In genomic region chr5:15421798-15422456, GRCh38 we compare ENCODE assay signal across 27 cellular contexts.
DNase-seq lines count a peak whose midpoint lies in the region; ATAC-seq, FAIRE-seq and TF ChIP-seq lines count a peak whose summit lies in the region.
"Had no signal": no experiment of that assay in that cellular context is flagged by ENCODE, and none has a peak within 500 bp of the region (broad histone marks: within the 10 kb centered on the region; RNA-seq: fewer than 3 reads in every experiment).

No MANE protein-coding gene starts in this region.

- H2AFZ ChIP-seq in astrocyte (ENCODE audit: low read depth, low read length) = no peak overlapping the region
- H2AFZ ChIP-seq in hepatocyte = no peak overlapping the region
- H2AFZ ChIP-seq: GM23248 had no signal

- H3K27me3 ChIP-seq in astrocyte (ENCODE audit: insufficient read depth, low read length) (peaks cover 5% of the 10 kb centered on the region), esophagus squamous epithelium (no peaks in the 10 kb centered on the region), hepatocyte (no peaks in the 10 kb centered on the region)
- H3K27me3 ChIP-seq: ascending aorta, colonic mucosa had no signal

- H3K4me3 ChIP-seq in astrocyte (ENCODE audit: insufficient read depth, low read depth, low read length) = no peak overlapping the region
- H3K4me3 ChIP-seq in esophagus squamous epithelium = no peak overlapping the region
- no peak overlapping the region for H3K4me3 ChIP-seq in hepatocyte
- H3K4me3 ChIP-seq in skeletal muscle cell (ENCODE audit: low read depth, low read length) = no peak overlapping the region
- H3K4me3 ChIP-seq: ascending aorta, colonic mucosa, GM23248, skin epidermis had no signal

- H3K4me2 ChIP-seq in astrocyte (ENCODE audit: low read length) (no peak overlapping the region), hepatocyte (no peak overlapping the region)

- H3K9ac ChIP-seq in astrocyte (ENCODE audit: low read length) = no peak overlapping the region
- H3K9ac ChIP-seq: GM23248 had no signal

- H3K4me3 Mint-ChIP-seq in astrocyte (ENCODE audit: unreplicated experiment) = no peak overlapping the region
- H3K4me3 Mint-ChIP-seq: activated T-cell treated with anti-CD3 and anti-CD28 coated beads, Interleukin-2, amount 50 U/mL, for 24 hours; naive B cell; T-cell had no signal

- FAIRE-seq in astrocyte (lab: Jason Lieb, UNC) = no peak
- FAIRE-seq: HepG2, keratinocyte, TTC549 had no signal

- no peaks in the 10 kb centered on the region for H3K9me3 Mint-ChIP-seq in astrocyte (ENCODE audit: unreplicated experiment)
- peaks cover 9 to 22% of the 10 kb centered on the region in 2 donors for H3K9me3 Mint-ChIP-seq in activated naive CD4-positive, alpha-beta T cell treated with anti-CD3 and anti-CD28 coated beads, Interleukin-2, amount 50 U/mL, for 72 hours

- H3K79me2 ChIP-seq in astrocyte (ENCODE audit: insufficient read depth, low read length) (no peaks in the 10 kb centered on the region), hepatocyte (no peaks in the 10 kb centered on the region)

- H3K36me3 ChIP-seq in astrocyte (ENCODE audit: insufficient read depth, low read length) = no peaks in the 10 kb centered on the region
- H3K36me3 ChIP-seq in esophagus squamous epithelium = no peaks in the 10 kb centered on the region
- no peaks in the 10 kb centered on the region for H3K36me3 ChIP-seq in hepatocyte (replicated peaks; ENCODE audit: insufficient read depth, low read depth)
- H3K36me3 ChIP-seq: ascending aorta, colonic mucosa had no signal

- no peaks in the 10 kb centered on the region for H3K4me1 ChIP-seq in astrocyte (ENCODE audit: insufficient read depth, low read length)
- peaks cover 0 to 2% (median 0%) of the 10 kb centered on the region in 3 donors for H3K4me1 ChIP-seq in esophagus squamous epithelium
- no peaks in the 10 kb centered on the region for H3K4me1 ChIP-seq in hepatocyte (ENCODE audit: insufficient read depth)
- H3K4me1 ChIP-seq: ascending aorta, colonic mucosa had no signal

- H3K4me1 Mint-ChIP-seq in astrocyte (ENCODE audit: low read depth, unreplicated experiment) = peaks cover 8% of the 10 kb centered on the region
- H3K4me1 Mint-ChIP-seq: naive B cell, T-cell had no signal

- no peak for TF ChIP-seq POLR2A in esophagus squamous epithelium (IDR thresholded peaks at IDR 0.05)

- H3K9me3 ChIP-seq in astrocyte (ENCODE audit: insufficient read depth, low read depth, low read length) (no peaks in the 10 kb centered on the region), esophagus squamous epithelium (no peaks in the 10 kb centered on the region), hepatocyte (ENCODE audit: low read depth) (no peaks in the 10 kb centered on the region)
- H3K9me3 ChIP-seq: ascending aorta, colonic mucosa had no signal

- no peaks in the 10 kb centered on the region for H3K36me3 Mint-ChIP-seq in astrocyte (ENCODE audit: low read depth, unreplicated experiment)
- no peaks in the 10 kb centered on the region for H3K36me3 Mint-ChIP-seq in activated naive CD4-positive, alpha-beta T cell treated with anti-CD3 and anti-CD28 coated beads, Interleukin-2, amount 50 U/mL, for 72 hours
- H3K36me3 Mint-ChIP-seq: naive B cell, T-cell had no signal

- intact Hi-C loops in esophagus squamous epithelium (cut with DNase I) = no loop called here

- H3K27ac ChIP-seq in astrocyte (ENCODE audit: low read depth, low read length) = no peak overlapping the region
- H3K27ac ChIP-seq in esophagus squamous epithelium = peak overlapping the region in 3 of 4 donors; percentile 26 to 67 (median 40)
- peak overlapping the region; percentile 39 for H3K27ac ChIP-seq in hepatocyte
- H3K27ac ChIP-seq: ascending aorta, colonic mucosa, GM23248, skin epidermis had no signal

- no peaks in the 10 kb centered on the region for H3K9me2 ChIP-seq in hepatocyte (replicated peaks; ENCODE audit: insufficient read depth)

- 56 to 61% methylated on average over 7 of the region's 7 CpGs for whole genome bisulfite sequencing in esophagus squamous epithelium, 2 donors
- 75% methylated on average over 7 of the region's 7 CpGs for whole genome bisulfite sequencing in hepatocyte (ENCODE audit: low lambda C conversion rate, missing lambda C conversion rate)

- no peaks in the 10 kb centered on the region for H3K27me3 Mint-ChIP-seq in astrocyte (ENCODE audit: low read depth, unreplicated experiment)
- H3K27me3 Mint-ChIP-seq: activated T-cell treated with anti-CD3 and anti-CD28 coated beads, Interleukin-2, amount 50 U/mL, for 24 hours; naive B cell; T-cell had no signal

- no peak for TF ChIP-seq CTCF in astrocyte (IDR thresholded peaks at IDR 0.05; ENCODE audit: insufficient read depth, low read depth, low read length)
- TF ChIP-seq CTCF in esophagus squamous epithelium (IDR thresholded peaks at IDR 0.05) = no peak
- TF ChIP-seq CTCF in hepatocyte (IDR thresholded peaks at IDR 0.05; ENCODE audit: poor library complexity) = no peak

- H4K20me1 ChIP-seq in astrocyte (ENCODE audit: insufficient read depth, low read length) (no peaks in the 10 kb centered on the region), hepatocyte (ENCODE audit: insufficient read depth, poor library complexity, severe bottlenecking) (no peaks in the 10 kb centered on the region)

- no peak overlapping the region for H3K27ac Mint-ChIP-seq in astrocyte (ENCODE audit: unreplicated experiment)
- H3K27ac Mint-ChIP-seq in activated naive CD4-positive, alpha-beta T cell treated with anti-CD3 and anti-CD28 coated beads, Interleukin-2, amount 50 U/mL, for 72 hours = no peak overlapping the region
- H3K27ac Mint-ChIP-seq: activated T-cell treated with anti-CD3 and anti-CD28 coated beads, Interleukin-2, amount 50 U/mL, for 24 hours; naive B cell; T-cell had no signal

- DNase-seq in astrocyte (ENCODE audit: low read depth) (peak; percentile 4), esophagus squamous epithelium (lab: John Stamatoyannopoulos, UW) (no peak), hepatocyte (ENCODE audit: low spot score) (no peak), skeletal muscle cell (ENCODE audit: low read depth) (peak; percentile 21), mesenteric fat pad (ENCODE audit: low spot score) (no peak), NCI-H146 treated with DMSO at 0.1 percent for 48 hours (lab: John Stamatoyannopoulos, UW; ENCODE audit: unreplicated experiment) (no peak), dedifferentiated amniotic fluid mesenchymal stem cell (ENCODE audit: extremely low spot score) (no peak)
- no peak for DNase-seq in activated naive CD4-positive, alpha-beta T cell treated with anti-CD3 and anti-CD28 coated beads, Interleukin-2, amount 50 U/mL, for 72 hours (ENCODE audit: low spot score in 2 of 2)
- DNase-seq: activated CD4-positive, alpha-beta T cell treated with anti-CD3 and anti-CD28 coated beads for 1 hour; activated naive CD4-positive, alpha-beta T cell; activated T-cell treated with anti-CD3 and anti-CD28 coated beads, Interleukin-2, amount 50 U/mL, for 24 hours; colonic mucosa; foreskin fibroblast; GM23248; hypothalamus; mesenchymal stem cell; naive B cell; NCI-H1048; NCI-H2029 treated with DMSO at 0.1 percent for 48 hours; SIG-M5; stimulated activated CD4-positive, alpha-beta T cell treated with anti-CD3 and anti-CD28 coated beads, Interleukin-1b, Interleukin-23, amount 100 ng/mL, for 48 hours; T-cell had no signal

- ATAC-seq in activated naive CD4-positive, alpha-beta T cell treated with anti-CD3 and anti-CD28 coated beads, Interleukin-2, amount 50 U/mL, for 72 hours = no peak
- ATAC-seq: HepG2, T-cell had no signal

Comparison
In these comparisons a context has a peak if more than half of its experiments do, and no peak if none do; other contexts are left out.
1. DNase-seq: peak in astrocyte (single experiment) and skeletal muscle cell (single experiment); none in esophagus squamous epithelium (single experiment), hepatocyte (single experiment), mesenteric fat pad (single experiment), NCI-H146 treated with DMSO at 0.1 percent for 48 hours (single experiment), dedifferentiated amniotic fluid mesenchymal stem cell (single experiment) and activated naive CD4-positive, alpha-beta T cell treated with anti-CD3 and anti-CD28 coated beads, Interleukin-2, amount 50 U/mL, for 72 hours (0 of 2).